Comparison of ENCODE assay signal across 1 cellular context in the genomic region with DNA sequence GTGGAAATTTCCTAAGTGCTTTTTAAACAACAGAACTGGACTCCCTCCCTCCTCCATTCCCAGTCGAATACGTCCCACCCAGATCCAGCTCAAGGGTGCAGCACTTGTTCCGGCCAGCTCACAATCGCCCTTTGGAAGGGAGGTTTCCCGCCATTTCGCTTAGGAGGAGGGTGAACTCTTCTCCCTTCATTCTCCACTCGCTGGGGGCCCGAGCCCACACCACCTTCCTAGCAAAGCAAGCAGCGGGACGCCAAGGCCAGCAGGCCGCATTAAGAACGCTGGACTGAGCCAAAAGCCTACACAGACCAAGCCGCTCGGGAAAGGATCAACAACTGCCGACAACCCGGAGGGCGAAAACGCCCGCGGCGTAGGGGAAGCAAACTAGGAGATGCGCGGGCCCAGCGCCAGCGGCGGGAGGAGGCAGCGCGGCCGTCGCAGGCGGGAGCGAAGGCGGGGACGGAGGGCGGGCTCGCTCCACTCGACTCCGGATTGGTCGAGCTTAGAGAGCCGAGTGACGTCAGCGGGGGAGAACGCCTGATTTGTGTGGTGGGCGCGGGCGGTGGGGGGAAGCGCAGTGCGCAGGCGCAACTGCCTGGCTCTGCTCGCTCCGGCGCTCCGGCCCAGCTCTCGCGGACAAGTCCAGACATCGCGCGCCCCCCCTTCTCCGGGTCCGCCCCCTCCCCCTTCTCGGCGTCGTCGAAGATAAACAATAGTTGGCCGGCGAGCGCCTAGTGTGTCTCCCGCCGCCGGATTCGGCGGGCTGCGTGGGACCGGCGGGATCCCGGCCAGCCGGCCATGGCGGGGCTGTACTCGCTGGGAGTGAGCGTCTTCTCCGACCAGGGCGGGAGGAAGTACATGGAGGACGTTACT.
TF ChIP-seq lines count a peak whose summit lies in the region.

Gene PPM1D (plus strand): TSS at position 574 of the 870 bp plus-strand sequence. CDS start 222 bp downstream, at position 796.

TF ChIP-seq in liver, 16 proteins besides CTCF, POLR2A, EP300 and RAD21 (continued from another document):
- TF ChIP-seq, protein P1, sequence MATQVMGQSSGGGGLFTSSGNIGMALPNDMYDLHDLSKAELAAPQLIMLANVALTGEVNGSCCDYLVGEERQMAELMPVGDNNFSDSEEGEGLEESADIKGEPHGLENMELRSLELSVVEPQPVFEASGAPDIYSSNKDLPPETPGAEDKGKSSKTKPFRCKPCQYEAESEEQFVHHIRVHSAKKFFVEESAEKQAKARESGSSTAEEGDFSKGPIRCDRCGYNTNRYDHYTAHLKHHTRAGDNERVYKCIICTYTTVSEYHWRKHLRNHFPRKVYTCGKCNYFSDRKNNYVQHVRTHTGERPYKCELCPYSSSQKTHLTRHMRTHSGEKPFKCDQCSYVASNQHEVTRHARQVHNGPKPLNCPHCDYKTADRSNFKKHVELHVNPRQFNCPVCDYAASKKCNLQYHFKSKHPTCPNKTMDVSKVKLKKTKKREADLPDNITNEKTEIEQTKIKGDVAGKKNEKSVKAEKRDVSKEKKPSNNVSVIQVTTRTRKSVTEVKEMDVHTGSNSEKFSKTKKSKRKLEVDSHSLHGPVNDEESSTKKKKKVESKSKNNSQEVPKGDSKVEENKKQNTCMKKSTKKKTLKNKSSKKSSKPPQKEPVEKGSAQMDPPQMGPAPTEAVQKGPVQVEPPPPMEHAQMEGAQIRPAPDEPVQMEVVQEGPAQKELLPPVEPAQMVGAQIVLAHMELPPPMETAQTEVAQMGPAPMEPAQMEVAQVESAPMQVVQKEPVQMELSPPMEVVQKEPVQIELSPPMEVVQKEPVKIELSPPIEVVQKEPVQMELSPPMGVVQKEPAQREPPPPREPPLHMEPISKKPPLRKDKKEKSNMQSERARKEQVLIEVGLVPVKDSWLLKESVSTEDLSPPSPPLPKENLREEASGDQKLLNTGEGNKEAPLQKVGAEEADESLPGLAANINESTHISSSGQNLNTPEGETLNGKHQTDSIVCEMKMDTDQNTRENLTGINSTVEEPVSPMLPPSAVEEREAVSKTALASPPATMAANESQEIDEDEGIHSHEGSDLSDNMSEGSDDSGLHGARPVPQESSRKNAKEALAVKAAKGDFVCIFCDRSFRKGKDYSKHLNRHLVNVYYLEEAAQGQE (IDR thresholded peaks at IDR 0.05), result peak; percentile 84
- TF ChIP-seq HNF4G (IDR thresholded peaks at IDR 0.05) (no peak), HNF4A (conservative IDR thresholded peaks at IDR 0.05) (peak in 1 of 2 donors; percentile 20), FOXA1 (IDR thresholded peaks at IDR 0.05) (no peak), EGR1 (IDR thresholded peaks at IDR 0.05; ENCODE audit: low read depth in 2 of 2) (peak; percentile 14 to 16), JUND (IDR thresholded peaks at IDR 0.05) (no peak), RXRA (IDR thresholded peaks at IDR 0.05) (peak in 1 of 2 donors; percentile 41), FOXA2 (IDR thresholded peaks at IDR 0.05) (no peak)
- TF ChIP-seq, protein P2, sequence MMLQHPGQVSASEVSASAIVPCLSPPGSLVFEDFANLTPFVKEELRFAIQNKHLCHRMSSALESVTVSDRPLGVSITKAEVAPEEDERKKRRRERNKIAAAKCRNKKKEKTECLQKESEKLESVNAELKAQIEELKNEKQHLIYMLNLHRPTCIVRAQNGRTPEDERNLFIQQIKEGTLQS (IDR thresholded peaks at IDR 0.05), result no peak
- TF ChIP-seq, protein P3, sequence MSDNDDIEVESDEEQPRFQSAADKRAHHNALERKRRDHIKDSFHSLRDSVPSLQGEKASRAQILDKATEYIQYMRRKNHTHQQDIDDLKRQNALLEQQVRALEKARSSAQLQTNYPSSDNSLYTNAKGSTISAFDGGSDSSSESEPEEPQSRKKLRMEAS (IDR thresholded peaks at IDR 0.05), result no peak
